Comparison of ENCODE assay signal across 28 cellular contexts in genomic region chr16:3810818-3811217, GRCh38.
DNase-seq lines count a peak whose midpoint lies in the region; ATAC-seq and TF ChIP-seq lines count a peak whose summit lies in the region.
"Had no signal": no experiment of that assay in that cellular context is flagged by ENCODE, and none has a peak within 500 bp of the region (broad histone marks: within the 10 kb centered on the region; RNA-seq: fewer than 3 reads in every experiment).

No MANE protein-coding gene starts in this region.

- no peaks in the 10 kb centered on the region for H3K9me3 ChIP-seq in CD4-positive, alpha-beta T cell (ENCODE audit: control insufficient read depth, low read length)
- H3K9me3 ChIP-seq in CD8-positive, alpha-beta T cell (ENCODE audit: low read length) = no peaks in the 10 kb centered on the region
- no peaks in the 10 kb centered on the region for H3K9me3 ChIP-seq in naive thymus-derived CD4-positive, alpha-beta T cell (ENCODE audit: control insufficient read depth in 2 of 3, low read length in 3 of 3)
- H3K9me3 ChIP-seq: left lung had no signal

- H3K27ac Mint-ChIP-seq in CD4-positive, alpha-beta T cell = peak overlapping the region; percentile 55
- peak overlapping the region; percentile 58 for H3K27ac Mint-ChIP-seq in CD8-positive, alpha-beta T cell
- H3K27ac Mint-ChIP-seq in activated T-helper 17 cell treated with anti-CD3 and anti-CD28 coated beads, Interleukin-2, amount 50 U/mL, for 72 hours = peak overlapping the region; percentile 36
- peak overlapping the region in 3 of 9 donors; percentile 11 to 78 (median 33) for H3K27ac Mint-ChIP-seq in naive thymus-derived CD4-positive, alpha-beta T cell
- H3K27ac Mint-ChIP-seq in activated CD4-positive, alpha-beta memory T cell treated with anti-CD3 and anti-CD28 coated beads for 36 hours = no peak overlapping the region
- no peak overlapping the region for H3K27ac Mint-ChIP-seq in activated T-helper 2 cell treated with anti-CD3 and anti-CD28 coated beads, Interferon-gamma antibody, Interleukin-2, Interleukin-4, amounts not matched to agents 10 μg/mL and 5 μg/mL and 100 μg/mL, durations not matched to agents 14 hours and 24 hours and 36 hours
- H3K27ac Mint-ChIP-seq: activated CD4-positive, alpha-beta T cell treated with anti-CD3 and anti-CD28 coated beads, Interleukin-2, amount 10 ng/mL, durations not matched to agents 24 days and 14 days had no signal

- POLR2A ChIA-PET in CD4-positive, alpha-beta T cell (lab: Charles Lee) = no interaction called here
- POLR2A ChIA-PET in CD8-positive, alpha-beta T cell (lab: Charles Lee) = interaction anchor here (1.1 kb wide), 1 partner anchor 68 kb away, joined by 3 read pairs; no protein-coding TSS in a partner anchor
- POLR2A ChIA-PET in naive thymus-derived CD4-positive, alpha-beta T cell (lab: Charles Lee) = interaction anchor here (1.0 kb wide), 1 partner anchor 9 kb away, joined by 3 read pairs; no protein-coding TSS in a partner anchor
- POLR2A ChIA-PET in activated CD4-positive, alpha-beta memory T cell treated with anti-CD3 and anti-CD28 coated beads for 36 hours (lab: Charles Lee) = interaction anchor here (0.5 kb wide), 1 partner anchor 21 kb away, joined by 3 read pairs; no protein-coding TSS in a partner anchor

- H3K4me1 Mint-ChIP-seq in CD4-positive, alpha-beta T cell (ENCODE audit: low read depth) = peaks cover 89% of the 10 kb centered on the region
- peaks cover 82% of the 10 kb centered on the region for H3K4me1 Mint-ChIP-seq in CD8-positive, alpha-beta T cell (ENCODE audit: low read depth)
- H3K4me1 Mint-ChIP-seq in activated T-helper 17 cell treated with anti-CD3 and anti-CD28 coated beads, Interleukin-2, amount 50 U/mL, for 72 hours = peaks cover 62% of the 10 kb centered on the region
- peaks cover 61 to 93% (median 87%) of the 10 kb centered on the region in 7 donors for H3K4me1 Mint-ChIP-seq in naive thymus-derived CD4-positive, alpha-beta T cell
- H3K4me1 Mint-ChIP-seq in activated CD4-positive, alpha-beta memory T cell treated with anti-CD3 and anti-CD28 coated beads for 36 hours (ENCODE audit: low read depth) = peaks cover 74% of the 10 kb centered on the region
- H3K4me1 Mint-ChIP-seq in activated T-helper 2 cell treated with anti-CD3 and anti-CD28 coated beads, Interferon-gamma antibody, Interleukin-2, Interleukin-4, amounts not matched to agents 10 μg/mL and 5 μg/mL and 100 μg/mL, durations not matched to agents 14 hours and 24 hours and 36 hours (ENCODE audit: low read depth) = peaks cover 53% of the 10 kb centered on the region

- H3K27ac ChIP-seq in CD4-positive, alpha-beta T cell (ENCODE audit: low read depth, low read length) = no peak overlapping the region
- no peak overlapping the region for H3K27ac ChIP-seq in CD8-positive, alpha-beta T cell (ENCODE audit: low read depth, low read length)
- no peak overlapping the region for H3K27ac ChIP-seq in naive thymus-derived CD4-positive, alpha-beta T cell (ENCODE audit: low read depth, low read length)
- H3K27ac ChIP-seq: left lung had no signal

- H3K27me3 Mint-ChIP-seq in CD4-positive, alpha-beta T cell = no peaks in the 10 kb centered on the region
- H3K27me3 Mint-ChIP-seq in CD8-positive, alpha-beta T cell (ENCODE audit: low read depth) = no peaks in the 10 kb centered on the region
- H3K27me3 Mint-ChIP-seq in activated T-helper 17 cell treated with anti-CD3 and anti-CD28 coated beads, Interleukin-2, amount 50 U/mL, for 72 hours = no peaks in the 10 kb centered on the region
- H3K27me3 Mint-ChIP-seq in naive thymus-derived CD4-positive, alpha-beta T cell = no peaks in the 10 kb centered on the region
- H3K27me3 Mint-ChIP-seq in activated CD4-positive, alpha-beta memory T cell treated with anti-CD3 and anti-CD28 coated beads for 36 hours = no peaks in the 10 kb centered on the region
- no peaks in the 10 kb centered on the region for H3K27me3 Mint-ChIP-seq in activated T-helper 2 cell treated with anti-CD3 and anti-CD28 coated beads, Interferon-gamma antibody, Interleukin-2, Interleukin-4, amounts not matched to agents 10 μg/mL and 5 μg/mL and 100 μg/mL, durations not matched to agents 14 hours and 24 hours and 36 hours (ENCODE audit: low read depth)
- H3K27me3 Mint-ChIP-seq: activated CD4-positive, alpha-beta T cell treated with anti-CD3 and anti-CD28 coated beads, Interleukin-2, amount 10 ng/mL, durations not matched to agents 24 days and 14 days had no signal

- H3K36me3 ChIP-seq in CD8-positive, alpha-beta T cell (ENCODE audit: insufficient read depth, low read length) = peaks cover 13% of the 10 kb centered on the region
- peaks cover 0 to 24% (median 0%) of the 10 kb centered on the region in 3 experiments for H3K36me3 ChIP-seq in naive thymus-derived CD4-positive, alpha-beta T cell (ENCODE audit: control insufficient read depth in 2 of 3, insufficient read depth in 3 of 3, low read length in 3 of 3)

- peaks cover 57% of the 10 kb centered on the region for H3K36me3 Mint-ChIP-seq in CD4-positive, alpha-beta T cell (ENCODE audit: low read depth)
- H3K36me3 Mint-ChIP-seq in CD8-positive, alpha-beta T cell = peaks cover 47% of the 10 kb centered on the region
- peaks cover 56% of the 10 kb centered on the region for H3K36me3 Mint-ChIP-seq in activated T-helper 17 cell treated with anti-CD3 and anti-CD28 coated beads, Interleukin-2, amount 50 U/mL, for 72 hours (ENCODE audit: low read depth)
- peaks cover 7 to 45% (median 32%) of the 10 kb centered on the region in 5 donors for H3K36me3 Mint-ChIP-seq in naive thymus-derived CD4-positive, alpha-beta T cell
- peaks cover 20% of the 10 kb centered on the region for H3K36me3 Mint-ChIP-seq in activated CD4-positive, alpha-beta memory T cell treated with anti-CD3 and anti-CD28 coated beads for 36 hours
- H3K36me3 Mint-ChIP-seq in activated T-helper 2 cell treated with anti-CD3 and anti-CD28 coated beads, Interferon-gamma antibody, Interleukin-2, Interleukin-4, amounts not matched to agents 10 μg/mL and 5 μg/mL and 100 μg/mL, durations not matched to agents 14 hours and 24 hours and 36 hours (ENCODE audit: low read depth) = peaks cover 51% of the 10 kb centered on the region

- peaks cover 63% of the 10 kb centered on the region for H3K4me1 ChIP-seq in CD8-positive, alpha-beta T cell (ENCODE audit: insufficient read depth, low read length)
- peaks cover 28 to 31% of the 10 kb centered on the region in 2 donors for H3K4me1 ChIP-seq in naive thymus-derived CD4-positive, alpha-beta T cell (ENCODE audit: control insufficient read depth in 2 of 2, insufficient read depth in 2 of 2, low read length in 2 of 2)

- no peak for ATAC-seq in CD4-positive, alpha-beta T cell (ENCODE audit: poor library complexity)
- no peak for ATAC-seq in CD8-positive, alpha-beta T cell
- no peak for ATAC-seq in activated T-helper 17 cell treated with anti-CD3 and anti-CD28 coated beads, Interleukin-2, amount 50 U/mL, for 72 hours (replicated peaks)
- no peak for ATAC-seq in naive thymus-derived CD4-positive, alpha-beta T cell
- ATAC-seq in omental fat pad (ENCODE audit: low FRiP score) = no peak
- ATAC-seq: left lung, Panc1 had no signal

- H3K4me3 ChIP-seq in CD8-positive, alpha-beta T cell (ENCODE audit: low read depth, low read length) = no peak overlapping the region
- no peak overlapping the region for H3K4me3 ChIP-seq in naive thymus-derived CD4-positive, alpha-beta T cell (ENCODE audit: low read length)
- H3K4me3 ChIP-seq: left lung had no signal

- H3K27me3 ChIP-seq in CD4-positive, alpha-beta T cell (ENCODE audit: control insufficient read depth, insufficient read depth, low read length) = no peaks in the 10 kb centered on the region
- H3K27me3 ChIP-seq in CD8-positive, alpha-beta T cell (ENCODE audit: insufficient read depth, low read length) = no peaks in the 10 kb centered on the region
- H3K27me3 ChIP-seq in naive thymus-derived CD4-positive, alpha-beta T cell (ENCODE audit: control insufficient read depth in 2 of 2, insufficient read depth in 2 of 2, low read length in 2 of 2) = no peaks in the 10 kb centered on the region
- H3K27me3 ChIP-seq: left lung had no signal

- H3K9me3 Mint-ChIP-seq in CD4-positive, alpha-beta T cell = no peaks in the 10 kb centered on the region
- H3K9me3 Mint-ChIP-seq in CD8-positive, alpha-beta T cell = no peaks in the 10 kb centered on the region
- H3K9me3 Mint-ChIP-seq in activated T-helper 17 cell treated with anti-CD3 and anti-CD28 coated beads, Interleukin-2, amount 50 U/mL, for 72 hours = no peaks in the 10 kb centered on the region
- peaks cover 0 to 2% (median 0%) of the 10 kb centered on the region in 11 donors for H3K9me3 Mint-ChIP-seq in naive thymus-derived CD4-positive, alpha-beta T cell
- H3K9me3 Mint-ChIP-seq in activated CD4-positive, alpha-beta memory T cell treated with anti-CD3 and anti-CD28 coated beads for 36 hours = no peaks in the 10 kb centered on the region
- H3K9me3 Mint-ChIP-seq in activated T-helper 2 cell treated with anti-CD3 and anti-CD28 coated beads, Interferon-gamma antibody, Interleukin-2, Interleukin-4, amounts not matched to agents 10 μg/mL and 5 μg/mL and 100 μg/mL, durations not matched to agents 14 hours and 24 hours and 36 hours = no peaks in the 10 kb centered on the region
- H3K9me3 Mint-ChIP-seq: activated T-cell treated with anti-CD3 and anti-CD28 coated beads, Interleukin-2, amount 50 U/mL, for 4 hours had no signal

- H3K4me3 Mint-ChIP-seq in CD4-positive, alpha-beta T cell = no peak overlapping the region
- H3K4me3 Mint-ChIP-seq in CD8-positive, alpha-beta T cell = no peak overlapping the region
- peak overlapping the region; percentile 38 for H3K4me3 Mint-ChIP-seq in activated T-helper 17 cell treated with anti-CD3 and anti-CD28 coated beads, Interleukin-2, amount 50 U/mL, for 72 hours
- peak overlapping the region in 6 of 10 donors; percentile 2 to 49 (median 13) for H3K4me3 Mint-ChIP-seq in naive thymus-derived CD4-positive, alpha-beta T cell
- no peak overlapping the region for H3K4me3 Mint-ChIP-seq in activated CD4-positive, alpha-beta memory T cell treated with anti-CD3 and anti-CD28 coated beads for 36 hours
- H3K4me3 Mint-ChIP-seq in activated T-helper 2 cell treated with anti-CD3 and anti-CD28 coated beads, Interferon-gamma antibody, Interleukin-2, Interleukin-4, amounts not matched to agents 10 μg/mL and 5 μg/mL and 100 μg/mL, durations not matched to agents 14 hours and 24 hours and 36 hours (ENCODE audit: low read depth) = no peak overlapping the region
- H3K4me3 Mint-ChIP-seq: activated CD4-positive, alpha-beta T cell treated with anti-CD3 and anti-CD28 coated beads, Interleukin-2, amount 10 ng/mL, durations not matched to agents 24 days and 14 days; activated T-cell treated with anti-CD3 and anti-CD28 coated beads, Interleukin-2, amount 50 U/mL, for 4 hours had no signal

- intact Hi-C loops in CD4-positive, alpha-beta T cell (cut with DNase I, micrococcal nuclease) = loop anchor here in 1 of 2 experiments (5.0 kb wide), 1 partner anchor 36 kb away; no protein-coding TSS in a partner anchor
- intact Hi-C loops in CD8-positive, alpha-beta T cell (cut with DNase I, micrococcal nuclease) = no loop called here
- intact Hi-C loops in naive thymus-derived CD4-positive, alpha-beta T cell (cut with micrococcal nuclease) = no loop called here
- intact Hi-C loops in activated CD4-positive, alpha-beta memory T cell treated with anti-CD3 and anti-CD28 coated beads for 36 hours (cut with micrococcal nuclease) = loop anchor here (2.0 to 5.0 kb wide), 2 partner anchors 14 to 46 kb away; no protein-coding TSS in a partner anchor
- intact Hi-C loops in activated T-helper 2 cell treated with anti-CD3 and anti-CD28 coated beads, Interferon-gamma antibody, Interleukin-2, Interleukin-4, amounts not matched to agents 10 μg/mL and 5 μg/mL and 100 μg/mL, durations not matched to agents 14 hours and 24 hours and 36 hours (cut with micrococcal nuclease) = no loop called here

- no peak for TF ChIP-seq CTCF in CD4-positive, alpha-beta T cell (IDR thresholded peaks at IDR 0.05)
- no peak for TF ChIP-seq CTCF in CD8-positive, alpha-beta T cell (IDR thresholded peaks at IDR 0.05)
- no peak for TF ChIP-seq CTCF in omental fat pad (IDR thresholded peaks at IDR 0.05)

- CTCF ChIA-PET in CD4-positive, alpha-beta T cell (lab: Charles Lee) = interaction anchor here (1.1 kb wide), 1 partner anchor 10 kb away, joined by 3 read pairs; no protein-coding TSS in a partner anchor
- CTCF ChIA-PET in CD8-positive, alpha-beta T cell (lab: Charles Lee) = interaction anchor here (0.8 kb wide), 1 partner anchor 100 kb away, joined by 3 read pairs; no protein-coding TSS in a partner anchor
- CTCF ChIA-PET in naive thymus-derived CD4-positive, alpha-beta T cell (lab: Charles Lee) = no interaction called here
- CTCF ChIA-PET in activated CD4-positive, alpha-beta memory T cell treated with anti-CD3 and anti-CD28 coated beads for 36 hours (lab: Charles Lee) = interaction anchor here (1.0 kb wide), 1 partner anchor 61 kb away, joined by 3 read pairs; no protein-coding TSS in a partner anchor

- DNase-seq in CD4-positive, alpha-beta T cell = no peak
- DNase-seq in CD8-positive, alpha-beta T cell = no peak
- DNase-seq in naive thymus-derived CD4-positive, alpha-beta T cell = no peak
- DNase-seq in activated CD4-positive, alpha-beta memory T cell treated with anti-CD3 and anti-CD28 coated beads for 36 hours = no peak
- DNase-seq in omental fat pad (ENCODE audit: low spot score) (no peak), AG08396 (ENCODE audit: low spot score) (no peak)
- DNase-seq in activated T-helper 2 cell treated with anti-CD3 and anti-CD28 coated beads, Interferon-gamma antibody, Interleukin-2, Interleukin-4, amounts not matched to agents 10 μg/mL and 5 μg/mL and 100 μg/mL, durations not matched to agents 14 hours and 24 hours and 36 hours (ENCODE audit: low spot score) = no peak
- DNase-seq: activated CD4-positive, alpha-beta T cell treated with anti-CD3 and anti-CD28 coated beads, Interleukin-2, amount 10 ng/mL, durations not matched to agents 24 days and 14 days; activated T-cell treated with anti-CD3 and anti-CD28 coated beads, Interleukin-2, amount 50 U/mL, for 4 hours; C1 segment of cervical spinal cord; central memory CD4-positive, alpha-beta T cell; DND-41; erythroblast; GF-D8; glutamatergic neuron; islet precursor cell; Kasumi-1; left lung; NCI-H1417 treated with DMSO at 0.1 percent for 48 hours; NCI-H2029 treated with DMSO at 0.1 percent for 48 hours; NCI-H226; NCI-H69; occipital lobe; SIG-M5; stimulated activated CD4-positive, alpha-beta T cell treated with anti-CD3 and anti-CD28 coated beads, Interleukin-4, amount 100 ng/mL, for 4 hours; T-helper 9 cell had no signal

Comparison
In these comparisons a context has a peak if more than half of its experiments do, and no peak if none do; other contexts are left out.
1. H3K27ac Mint-ChIP-seq: peak in CD4-positive, alpha-beta T cell (single experiment), CD8-positive, alpha-beta T cell (single experiment) and activated T-helper 17 cell treated with anti-CD3 and anti-CD28 coated beads, Interleukin-2, amount 50 U/mL, for 72 hours (single experiment); none in activated CD4-positive, alpha-beta memory T cell treated with anti-CD3 and anti-CD28 coated beads for 36 hours (single experiment) and activated T-helper 2 cell treated with anti-CD3 and anti-CD28 coated beads, Interferon-gamma antibody, Interleukin-2, Interleukin-4, amounts not matched to agents 10 μg/mL and 5 μg/mL and 100 μg/mL, durations not matched to agents 14 hours and 24 hours and 36 hours (single experiment).
2. H3K4me3 Mint-ChIP-seq: peak in activated T-helper 17 cell treated with anti-CD3 and anti-CD28 coated beads, Interleukin-2, amount 50 U/mL, for 72 hours (single experiment) and naive thymus-derived CD4-positive, alpha-beta T cell (6 of 10); none in CD4-positive, alpha-beta T cell (single experiment), CD8-positive, alpha-beta T cell (single experiment), activated CD4-positive, alpha-beta memory T cell treated with anti-CD3 and anti-CD28 coated beads for 36 hours (single experiment) and activated T-helper 2 cell treated with anti-CD3 and anti-CD28 coated beads, Interferon-gamma antibody, Interleukin-2, Interleukin-4, amounts not matched to agents 10 μg/mL and 5 μg/mL and 100 μg/mL, durations not matched to agents 14 hours and 24 hours and 36 hours (single experiment).